8 cellular contexts compared by ENCODE assay signal in the genomic region with DNA sequence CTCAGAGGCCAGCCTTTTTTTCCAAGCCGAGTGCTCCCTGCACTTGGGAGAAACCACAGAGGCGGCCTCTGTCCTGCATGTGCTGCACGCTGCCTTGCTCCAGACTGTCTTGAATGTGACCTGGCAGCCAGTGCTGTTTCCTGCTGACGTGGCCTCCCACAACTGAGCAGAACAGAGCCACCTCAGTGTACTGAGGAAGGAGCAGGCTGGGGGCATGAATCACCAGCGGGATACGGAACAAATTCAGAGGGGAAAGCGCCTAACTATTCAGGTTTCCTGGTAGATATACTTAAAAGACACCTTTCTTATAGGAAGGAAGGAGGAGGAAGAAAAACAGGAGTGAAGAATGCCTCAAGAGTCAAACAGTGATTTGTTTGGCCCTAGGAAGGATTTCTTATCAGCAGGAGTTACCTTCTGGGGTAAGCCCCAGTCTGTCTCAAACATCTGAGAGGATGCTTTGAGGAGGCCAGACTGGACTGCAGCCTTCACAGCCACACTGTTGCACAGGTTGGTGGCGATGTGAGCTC.
DNase-seq lines count a peak whose midpoint lies in the region; ATAC-seq and TF ChIP-seq lines count a peak whose summit lies in the region.

No MANE protein-coding gene starts in this region.

- peak overlapping the region in 1 of 4 donors; percentile 5 for H3K4me3 ChIP-seq in esophagus squamous epithelium

- intact Hi-C loops in esophagus squamous epithelium (cut with DNase I): no loop called here

- peak in 3 of 4 donors; percentile 9 to 50 (median 44) for TF ChIP-seq POLR2A in esophagus squamous epithelium (IDR thresholded peaks at IDR 0.05)

- H3K36me3 Mint-ChIP-seq in naive thymus-derived CD8-positive, alpha-beta T cell: peaks cover 0 to 16% (median 6%) of the 10 kb centered on the region in 3 donors

- H3K9me3 ChIP-seq in esophagus squamous epithelium: no peaks in the 10 kb centered on the region

- DNase-seq in LoVo (ENCODE audit: low spot score) (peak; percentile 40), activated T-cell treated with anti-CD3 and anti-CD28 coated beads for 4 hours (peak; percentile 17), esophagus squamous epithelium (lab: John Stamatoyannopoulos, UW) (peak; percentile 14), stromal cell of bone marrow (ENCODE audit: low read depth) (peak; percentile 97)
- peak in 5 of 10 donors; percentile 3 to 31 (median 16) for DNase-seq in naive thymus-derived CD8-positive, alpha-beta T cell

- H3K36me3 ChIP-seq in esophagus squamous epithelium: no peaks in the 10 kb centered on the region

- WGBS in esophagus squamous epithelium, 2 donors: 12 to 20% methylated on average over 4 to 8 of the region's 8 CpGs

- no peaks in the 10 kb centered on the region for H3K27me3 Mint-ChIP-seq in naive thymus-derived CD8-positive, alpha-beta T cell

- H3K9me3 Mint-ChIP-seq in naive thymus-derived CD8-positive, alpha-beta T cell: no peaks in the 10 kb centered on the region

- POLR2A ChIA-PET in naive thymus-derived CD8-positive, alpha-beta T cell (lab: Charles Lee): no interaction called here

- TF ChIP-seq CTCF in esophagus squamous epithelium (IDR thresholded peaks at IDR 0.05): no peak

- H3K4me1 Mint-ChIP-seq in naive thymus-derived CD8-positive, alpha-beta T cell: peaks cover 21 to 46% (median 35%) of the 10 kb centered on the region in 4 donors

- no peaks in the 10 kb centered on the region for H3K27me3 ChIP-seq in esophagus squamous epithelium

- peak overlapping the region in 9 of 10 donors; percentile 34 to 78 (median 59) for H3K4me3 Mint-ChIP-seq in naive thymus-derived CD8-positive, alpha-beta T cell

- ATAC-seq in GM19463 (IDR thresholded peaks at IDR 0.05; ENCODE audit: unreplicated experiment): peak; percentile 78
- ATAC-seq in naive thymus-derived CD8-positive, alpha-beta T cell: peak; percentile 84 to 88
- no peak for ATAC-seq in GM21515 (IDR thresholded peaks at IDR 0.05; ENCODE audit: unreplicated experiment)
- ATAC-seq in GM19455 (IDR thresholded peaks at IDR 0.05; ENCODE audit: unreplicated experiment): no peak

- peak overlapping the region; percentile 70 to 93 (median 85) for H3K27ac ChIP-seq in esophagus squamous epithelium

- H3K4me1 ChIP-seq in esophagus squamous epithelium: peaks cover 20 to 61% (median 48%) of the 10 kb centered on the region in 3 donors

- peak overlapping the region in 5 of 10 donors; percentile 23 to 70 (median 49) for H3K27ac Mint-ChIP-seq in naive thymus-derived CD8-positive, alpha-beta T cell

Comparison
In these comparisons a context has a peak if more than half of its experiments do, and no peak if none do; other contexts are left out.
1. ATAC-seq: peak in GM19463 (single experiment) and naive thymus-derived CD8-positive, alpha-beta T cell (2 of 2); none in GM21515 (single experiment) and GM19455 (single experiment).